1 cellular context compared by ENCODE assay signal in the genomic region with DNA sequence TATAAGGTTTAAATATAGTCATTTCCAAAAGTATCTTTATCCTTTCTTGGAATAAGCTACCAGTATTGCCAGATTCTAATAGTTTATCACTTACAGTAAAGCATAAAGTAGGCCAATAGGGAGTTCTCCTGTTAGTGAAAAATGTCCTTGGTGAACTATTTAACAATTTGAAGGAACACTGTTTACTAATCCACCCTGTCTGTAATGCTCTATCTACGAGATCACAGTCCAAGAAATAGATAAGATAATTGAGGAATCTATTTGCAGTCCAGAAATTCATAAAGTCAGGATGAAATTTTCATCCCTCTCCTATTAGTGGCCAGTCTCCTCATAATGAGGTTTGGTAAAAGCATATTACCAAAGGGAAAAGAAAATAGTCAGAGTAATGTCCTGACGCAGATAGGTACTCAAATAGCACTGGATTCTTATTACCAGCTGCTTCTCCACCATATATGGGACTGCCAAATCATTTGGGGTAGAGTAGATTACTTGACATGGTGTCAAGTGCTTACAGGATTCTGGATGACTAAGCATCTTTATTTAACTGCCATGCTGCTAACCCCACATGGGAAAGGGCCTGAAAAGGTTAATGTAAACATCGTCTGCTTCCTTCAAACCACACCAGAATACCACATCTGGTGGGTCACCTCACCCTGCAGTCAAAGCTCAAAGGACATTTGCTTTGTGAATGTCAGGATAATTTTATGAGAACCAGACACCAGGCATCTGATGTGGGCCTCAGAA.
TF ChIP-seq lines count a peak whose summit lies in the region.

No MANE protein-coding gene starts in this region.

TF ChIP-seq in HepG2, 621 proteins besides CTCF, POLR2A, EP300 and RAD21:
- TF ChIP-seq, protein P1, sequence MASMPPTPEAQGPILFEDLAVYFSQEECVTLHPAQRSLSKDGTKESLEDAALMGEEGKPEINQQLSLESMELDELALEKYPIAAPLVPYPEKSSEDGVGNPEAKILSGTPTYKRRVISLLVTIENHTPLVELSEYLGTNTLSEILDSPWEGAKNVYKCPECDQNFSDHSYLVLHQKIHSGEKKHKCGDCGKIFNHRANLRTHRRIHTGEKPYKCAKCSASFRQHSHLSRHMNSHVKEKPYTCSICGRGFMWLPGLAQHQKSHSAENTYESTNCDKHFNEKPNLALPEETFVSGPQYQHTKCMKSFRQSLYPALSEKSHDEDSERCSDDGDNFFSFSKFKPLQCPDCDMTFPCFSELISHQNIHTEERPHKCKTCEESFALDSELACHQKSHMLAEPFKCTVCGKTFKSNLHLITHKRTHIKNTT (CRISPR knock-in tag; IDR thresholded peaks at IDR 0.05), result no peak
- TF ChIP-seq ZNF652 (CRISPR knock-in tag; IDR thresholded peaks at IDR 0.05; ENCODE audit: borderline replicate concordance, low read depth) (0 out of 2 replicates have a peak, but pooled peaks have one; percentile 18), ZNF549 (CRISPR knock-in tag; IDR thresholded peaks at IDR 0.05) (no peak), ZFP36L2 (CRISPR knock-in tag; IDR thresholded peaks at IDR 0.05) (no peak)
- TF ChIP-seq, protein P2, sequence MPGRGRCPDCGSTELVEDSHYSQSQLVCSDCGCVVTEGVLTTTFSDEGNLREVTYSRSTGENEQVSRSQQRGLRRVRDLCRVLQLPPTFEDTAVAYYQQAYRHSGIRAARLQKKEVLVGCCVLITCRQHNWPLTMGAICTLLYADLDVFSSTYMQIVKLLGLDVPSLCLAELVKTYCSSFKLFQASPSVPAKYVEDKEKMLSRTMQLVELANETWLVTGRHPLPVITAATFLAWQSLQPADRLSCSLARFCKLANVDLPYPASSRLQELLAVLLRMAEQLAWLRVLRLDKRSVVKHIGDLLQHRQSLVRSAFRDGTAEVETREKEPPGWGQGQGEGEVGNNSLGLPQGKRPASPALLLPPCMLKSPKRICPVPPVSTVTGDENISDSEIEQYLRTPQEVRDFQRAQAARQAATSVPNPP (CRISPR knock-in tag; IDR thresholded peaks at IDR 0.05), result no peak
